In the genomic region with DNA sequence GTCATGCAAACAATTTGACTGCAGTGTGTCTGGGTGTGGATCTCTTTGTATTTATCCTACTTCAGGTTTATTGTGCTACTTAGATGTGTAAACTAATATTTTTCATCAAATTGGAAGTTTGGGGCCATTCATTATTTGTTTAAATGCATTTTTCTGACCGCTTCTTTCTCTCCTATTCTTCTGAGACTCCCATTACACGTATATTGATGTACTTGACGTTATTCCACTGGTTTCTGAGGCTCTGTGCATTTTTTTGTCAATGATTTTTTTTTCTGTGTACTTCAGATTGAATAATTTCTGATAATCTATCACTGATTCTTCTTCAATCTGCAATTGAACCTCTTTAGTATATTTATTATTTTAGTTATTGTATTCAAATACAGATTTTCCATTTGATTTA, we compare ENCODE assay signal across 2 cellular contexts.
TF ChIP-seq lines count a peak whose summit lies in the region.

No MANE protein-coding gene starts in this region.

TF ChIP-seq in HEK293, 187 proteins besides CTCF, POLR2A, EP300 and RAD21 (continued from another document):
- TF ChIP-seq, protein P1, sequence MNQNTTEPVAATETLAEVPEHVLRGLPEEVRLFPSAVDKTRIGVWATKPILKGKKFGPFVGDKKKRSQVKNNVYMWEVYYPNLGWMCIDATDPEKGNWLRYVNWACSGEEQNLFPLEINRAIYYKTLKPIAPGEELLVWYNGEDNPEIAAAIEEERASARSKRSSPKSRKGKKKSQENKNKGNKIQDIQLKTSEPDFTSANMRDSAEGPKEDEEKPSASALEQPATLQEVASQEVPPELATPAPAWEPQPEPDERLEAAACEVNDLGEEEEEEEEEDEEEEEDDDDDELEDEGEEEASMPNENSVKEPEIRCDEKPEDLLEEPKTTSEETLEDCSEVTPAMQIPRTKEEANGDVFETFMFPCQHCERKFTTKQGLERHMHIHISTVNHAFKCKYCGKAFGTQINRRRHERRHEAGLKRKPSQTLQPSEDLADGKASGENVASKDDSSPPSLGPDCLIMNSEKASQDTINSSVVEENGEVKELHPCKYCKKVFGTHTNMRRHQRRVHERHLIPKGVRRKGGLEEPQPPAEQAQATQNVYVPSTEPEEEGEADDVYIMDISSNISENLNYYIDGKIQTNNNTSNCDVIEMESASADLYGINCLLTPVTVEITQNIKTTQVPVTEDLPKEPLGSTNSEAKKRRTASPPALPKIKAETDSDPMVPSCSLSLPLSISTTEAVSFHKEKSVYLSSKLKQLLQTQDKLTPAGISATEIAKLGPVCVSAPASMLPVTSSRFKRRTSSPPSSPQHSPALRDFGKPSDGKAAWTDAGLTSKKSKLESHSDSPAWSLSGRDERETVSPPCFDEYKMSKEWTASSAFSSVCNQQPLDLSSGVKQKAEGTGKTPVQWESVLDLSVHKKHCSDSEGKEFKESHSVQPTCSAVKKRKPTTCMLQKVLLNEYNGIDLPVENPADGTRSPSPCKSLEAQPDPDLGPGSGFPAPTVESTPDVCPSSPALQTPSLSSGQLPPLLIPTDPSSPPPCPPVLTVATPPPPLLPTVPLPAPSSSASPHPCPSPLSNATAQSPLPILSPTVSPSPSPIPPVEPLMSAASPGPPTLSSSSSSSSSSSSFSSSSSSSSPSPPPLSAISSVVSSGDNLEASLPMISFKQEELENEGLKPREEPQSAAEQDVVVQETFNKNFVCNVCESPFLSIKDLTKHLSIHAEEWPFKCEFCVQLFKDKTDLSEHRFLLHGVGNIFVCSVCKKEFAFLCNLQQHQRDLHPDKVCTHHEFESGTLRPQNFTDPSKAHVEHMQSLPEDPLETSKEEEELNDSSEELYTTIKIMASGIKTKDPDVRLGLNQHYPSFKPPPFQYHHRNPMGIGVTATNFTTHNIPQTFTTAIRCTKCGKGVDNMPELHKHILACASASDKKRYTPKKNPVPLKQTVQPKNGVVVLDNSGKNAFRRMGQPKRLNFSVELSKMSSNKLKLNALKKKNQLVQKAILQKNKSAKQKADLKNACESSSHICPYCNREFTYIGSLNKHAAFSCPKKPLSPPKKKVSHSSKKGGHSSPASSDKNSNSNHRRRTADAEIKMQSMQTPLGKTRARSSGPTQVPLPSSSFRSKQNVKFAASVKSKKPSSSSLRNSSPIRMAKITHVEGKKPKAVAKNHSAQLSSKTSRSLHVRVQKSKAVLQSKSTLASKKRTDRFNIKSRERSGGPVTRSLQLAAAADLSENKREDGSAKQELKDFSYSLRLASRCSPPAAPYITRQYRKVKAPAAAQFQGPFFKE (tag by site-specific recombination; IDR thresholded peaks at IDR 0.05; ENCODE audit: borderline replicate concordance) = no peak
- no peak for TF ChIP-seq ZNF529 (tag by site-specific recombination; IDR thresholded peaks at IDR 0.05; ENCODE audit: insufficient replicate concordance)
- TF ChIP-seq KLF9 (tag by site-specific recombination; IDR thresholded peaks at IDR 0.05; ENCODE audit: low read depth) = no peak
- no peak for TF ChIP-seq ZBTB21 (tag by site-specific recombination; IDR thresholded peaks at IDR 0.05)
- TF ChIP-seq OVOL3 (tag by site-specific recombination; IDR thresholded peaks at IDR 0.05) = no peak
- TF ChIP-seq ZNF114 (tag by site-specific recombination; IDR thresholded peaks at IDR 0.05) = no peak
- TF ChIP-seq, protein P2, sequence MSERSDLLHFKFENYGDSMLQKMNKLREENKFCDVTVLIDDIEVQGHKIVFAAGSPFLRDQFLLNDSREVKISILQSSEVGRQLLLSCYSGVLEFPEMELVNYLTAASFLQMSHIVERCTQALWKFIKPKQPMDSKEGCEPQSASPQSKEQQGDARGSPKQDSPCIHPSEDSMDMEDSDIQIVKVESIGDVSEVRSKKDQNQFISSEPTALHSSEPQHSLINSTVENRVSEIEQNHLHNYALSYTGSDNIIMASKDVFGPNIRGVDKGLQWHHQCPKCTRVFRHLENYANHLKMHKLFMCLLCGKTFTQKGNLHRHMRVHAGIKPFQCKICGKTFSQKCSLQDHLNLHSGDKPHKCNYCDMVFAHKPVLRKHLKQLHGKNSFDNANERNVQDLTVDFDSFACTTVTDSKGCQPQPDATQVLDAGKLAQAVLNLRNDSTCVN (tag by site-specific recombination; optimal IDR thresholded peaks at IDR 0.05) = no peak
TF ChIP-seq in HEK293: peak in this region for 2.

TF ChIP-seq in neural cell, 6 proteins besides CTCF, POLR2A, EP300 and RAD21 (continued from another document):
- TF ChIP-seq SMC3 (conservative IDR thresholded peaks at IDR 0.05; ENCODE audit: poor library complexity) (no peak), POLR2AphosphoS5 (IDR thresholded peaks at IDR 0.05) (no peak)
